24 cellular contexts compared by ENCODE assay signal in genomic region chr15:72936237-72936636, GRCh38.
"Had no signal": no experiment of that assay in that cellular context is flagged by ENCODE, and none has a peak within 500 bp of the region (broad histone marks: within the 10 kb centered on the region; RNA-seq: fewer than 3 reads in every experiment).

No MANE protein-coding gene starts in this region.

- H3K4me2 ChIP-seq: PC-9 had no signal

- H3K9me3 ChIP-seq: MG63, Peyer's patch, SJCRH30 had no signal

- H3K27me3 ChIP-seq: MG63, Peyer's patch had no signal

- H3K27ac ChIP-seq: HL-60, PC-9, Peyer's patch, SJCRH30 had no signal

- H3K4me1 ChIP-seq: Peyer's patch, SJCRH30 had no signal

- H3K36me3 ChIP-seq: MG63, Peyer's patch, SJCRH30 had no signal

- DNase-seq: Karpas-422; KG1; MG63; NCI-H1092; NCI-H1105 treated with DMSO at 0.1 percent for 48 hours; NCI-H1417 treated with DMSO at 0.1 percent for 48 hours; NCI-H146; NCI-H1694 treated with DMSO at 0.1 percent for 48 hours; NCI-H2029; NCI-H2081 treated with DMSO at 0.1 percent for 48 hours; NCI-H2171; NCI-H226; NCI-H446; NCI-H510A; NCI-H524 treated with DMSO at 0.1 percent for 48 hours; NCI-H69; NCI-H774; NK-92 treated with Interleukin-12 subunit alpha and Interleukin-12 subunit beta, amount 100 ng/mL, for 24 hours; OCI-M1; PC-9; Peyer's patch; SHP77 treated with DMSO at 0.1 percent for 48 hours; SJCRH30 had no signal

- H2AFZ ChIP-seq: PC-9 had no signal

- H3K4me3 ChIP-seq: MG63, PC-9, Peyer's patch, SJCRH30 had no signal
